Comparison of ENCODE assay signal across 20 cellular contexts in genomic region chr22:48786679-48786996, GRCh38.
"Had no signal": no experiment of that assay in that cellular context is flagged by ENCODE, and none has a peak within 500 bp of the region (broad histone marks: within the 10 kb centered on the region; RNA-seq: fewer than 3 reads in every experiment).

No MANE protein-coding gene starts in this region.

- H3K9me3 ChIP-seq: gastrocnemius medialis, left lung, psoas muscle, spleen, thoracic aorta, tibial nerve, vagina had no signal

- H3K27me3 ChIP-seq: dorsolateral prefrontal cortex, gastrocnemius medialis, left lung, tibial nerve, vagina had no signal

- H3K36me3 ChIP-seq: gastrocnemius medialis, left lung, spleen, thoracic aorta, tibial nerve, vagina had no signal

- H3K4me1 ChIP-seq: gastrocnemius medialis, left lung, psoas muscle, spleen, tibial nerve, vagina had no signal

- ATAC-seq: gastrocnemius medialis; left cardiac atrium; left lung; naive thymus-derived CD8-positive, alpha-beta T cell; psoas muscle; right cardiac atrium; stimulated activated naive B cell treated with anti-CD40 and anti-IgM and Interleukin-4, amounts not matched to agents 10 μg/mL and 1 μg/mL and 100 μg/mL, for 72 hours had no signal

- DNase-seq: effector CD4-positive, alpha-beta T cell; gastrocnemius medialis; kidney; left cardiac atrium; left lung; mammary epithelial cell; mesendoderm; midbrain; psoas muscle; spleen; stimulated activated CD4-positive, alpha-beta T cell treated with anti-CD3 and anti-CD28 coated beads, Interleukin-4, amount 100 ng/mL, for 4 hours; stimulated activated naive B cell treated with anti-CD40 and anti-IgM and Interleukin-4, amounts not matched to agents 10 μg/mL and 1 μg/mL and 100 μg/mL, for 72 hours had no signal

- H3K27ac ChIP-seq: dorsolateral prefrontal cortex, gastrocnemius medialis, left lung, psoas muscle, skin epidermis, spleen, thoracic aorta, tibial nerve, vagina had no signal

- H3K4me3 ChIP-seq: dorsolateral prefrontal cortex, gastrocnemius medialis, left lung, psoas muscle, skin epidermis, spleen, thoracic aorta, tibial nerve, vagina had no signal

- FAIRE-seq: colon, kidney had no signal
